Comparison of ENCODE assay signal across 1 cellular context in the genomic region with DNA sequence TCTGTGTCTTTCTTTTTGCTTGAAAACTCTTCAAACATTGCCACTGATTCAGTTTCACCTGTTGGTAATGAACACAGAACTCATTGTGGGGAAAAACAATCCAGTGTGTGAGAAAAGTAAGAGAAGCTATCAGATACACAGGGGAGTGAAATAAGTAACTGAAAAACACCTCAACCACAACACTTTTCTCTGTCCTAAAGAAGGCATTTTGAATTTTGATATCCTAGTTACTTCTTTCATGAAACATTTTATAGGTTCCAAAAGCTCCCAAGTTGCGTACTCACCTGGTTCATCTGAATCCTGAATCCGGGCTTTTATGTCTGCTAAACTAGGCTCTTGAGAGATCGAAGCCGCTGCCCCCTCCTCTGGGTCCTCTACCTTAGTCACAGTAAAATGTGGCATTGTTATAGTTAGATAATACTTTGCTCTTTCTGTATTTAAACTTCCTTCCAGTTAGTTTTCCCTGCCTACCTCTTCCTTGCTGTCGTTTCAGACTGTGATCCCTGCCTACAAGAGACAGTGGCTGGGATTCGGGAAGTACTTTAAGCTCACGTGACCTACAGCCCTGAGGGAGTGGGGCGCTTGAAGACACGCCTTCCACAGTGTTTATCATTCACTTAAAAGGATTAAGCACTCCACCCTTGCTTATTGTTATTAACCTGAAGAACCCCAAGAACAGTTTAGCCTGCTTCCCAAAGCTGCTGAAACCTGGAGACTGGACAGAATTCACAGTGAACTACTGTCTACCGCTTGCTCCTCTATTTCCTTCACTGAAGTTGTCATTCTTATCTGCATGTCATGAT.
TF ChIP-seq lines count a peak whose summit lies in the region.

No MANE protein-coding gene starts in this region.

TF ChIP-seq in IMR-90, 13 proteins besides CTCF, POLR2A, EP300 and RAD21:
- TF ChIP-seq, protein P1, sequence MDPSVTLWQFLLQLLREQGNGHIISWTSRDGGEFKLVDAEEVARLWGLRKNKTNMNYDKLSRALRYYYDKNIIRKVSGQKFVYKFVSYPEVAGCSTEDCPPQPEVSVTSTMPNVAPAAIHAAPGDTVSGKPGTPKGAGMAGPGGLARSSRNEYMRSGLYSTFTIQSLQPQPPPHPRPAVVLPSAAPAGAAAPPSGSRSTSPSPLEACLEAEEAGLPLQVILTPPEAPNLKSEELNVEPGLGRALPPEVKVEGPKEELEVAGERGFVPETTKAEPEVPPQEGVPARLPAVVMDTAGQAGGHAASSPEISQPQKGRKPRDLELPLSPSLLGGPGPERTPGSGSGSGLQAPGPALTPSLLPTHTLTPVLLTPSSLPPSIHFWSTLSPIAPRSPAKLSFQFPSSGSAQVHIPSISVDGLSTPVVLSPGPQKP (IDR thresholded peaks at IDR 0.05; ENCODE audit: borderline replicate concordance, low read depth, low read length), result no peak
- TF ChIP-seq CHD1 (IDR thresholded peaks at IDR 0.05; ENCODE audit: low read depth, low read length) (no peak), NFE2L2 (IDR thresholded peaks at IDR 0.05; ENCODE audit: low read depth, low read length) (no peak), CEBPB (IDR thresholded peaks at IDR 0.05; ENCODE audit: low read depth, low read length) (no peak), RFX5 (IDR thresholded peaks at IDR 0.05; ENCODE audit: low read depth, low read length) (no peak), MAFK (IDR thresholded peaks at IDR 0.05; ENCODE audit: low read depth, low read length) (no peak), FOS (IDR thresholded peaks at IDR 0.05; ENCODE audit: low read depth, low read length) (no peak), SMC3 (IDR thresholded peaks at IDR 0.05; ENCODE audit: low read depth, low read length) (no peak), BHLHE40 (IDR thresholded peaks at IDR 0.05; ENCODE audit: low read depth, low read length) (peak; percentile 82), MAZ (IDR thresholded peaks at IDR 0.05; ENCODE audit: borderline replicate concordance, low read depth, low read length) (no peak), RCOR1 (IDR thresholded peaks at IDR 0.05; ENCODE audit: insufficient replicate concordance, low read length) (no peak), MXI1 (IDR thresholded peaks at IDR 0.05; ENCODE audit: borderline replicate concordance, low read depth, low read length) (no peak)
- TF ChIP-seq, protein P2, sequence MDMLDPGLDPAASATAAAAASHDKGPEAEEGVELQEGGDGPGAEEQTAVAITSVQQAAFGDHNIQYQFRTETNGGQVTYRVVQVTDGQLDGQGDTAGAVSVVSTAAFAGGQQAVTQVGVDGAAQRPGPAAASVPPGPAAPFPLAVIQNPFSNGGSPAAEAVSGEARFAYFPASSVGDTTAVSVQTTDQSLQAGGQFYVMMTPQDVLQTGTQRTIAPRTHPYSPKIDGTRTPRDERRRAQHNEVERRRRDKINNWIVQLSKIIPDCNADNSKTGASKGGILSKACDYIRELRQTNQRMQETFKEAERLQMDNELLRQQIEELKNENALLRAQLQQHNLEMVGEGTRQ (IDR thresholded peaks at IDR 0.05; ENCODE audit: low read depth, low read length), result peak; percentile 94
